In the genomic region with DNA sequence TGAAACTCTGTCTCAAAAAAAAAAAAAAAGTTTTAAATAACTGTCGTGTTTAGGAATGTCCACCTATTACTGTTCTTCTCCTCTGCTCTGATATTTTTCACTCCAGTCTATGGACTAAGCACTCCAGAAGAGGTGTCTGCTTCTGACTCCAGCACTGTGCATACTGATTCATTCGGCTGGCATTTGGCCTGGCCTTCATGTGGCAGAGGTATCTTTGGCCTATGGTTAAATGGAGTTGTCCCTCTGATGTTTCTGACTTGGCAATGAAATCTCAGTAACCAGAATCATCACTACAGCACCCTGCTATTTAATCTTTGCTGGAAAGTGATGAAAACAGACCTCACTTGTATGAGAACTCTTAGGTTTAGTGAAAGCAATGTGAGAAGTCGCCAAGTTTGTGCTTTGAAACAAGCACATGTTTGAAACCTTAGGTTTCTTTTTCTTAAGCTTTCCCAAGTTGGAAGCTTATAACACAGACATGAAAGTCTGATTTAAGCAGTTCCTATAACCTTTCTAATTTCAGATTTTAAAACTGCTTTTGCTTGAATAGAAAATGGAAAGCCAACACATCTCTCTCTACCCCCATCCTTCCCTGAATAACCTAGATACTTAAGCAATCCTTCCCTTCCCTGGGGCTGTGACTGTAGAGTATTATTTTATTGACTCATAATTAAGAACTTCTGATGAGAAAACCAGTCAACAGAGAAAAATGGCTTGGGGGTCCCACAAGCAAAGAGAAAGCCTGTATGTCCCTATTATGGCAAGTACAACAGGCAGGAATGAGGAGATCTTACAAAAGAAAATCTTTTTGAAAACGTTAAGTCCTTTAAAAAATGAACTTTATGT, we compare ENCODE assay signal across 9 cellular contexts.
DNase-seq lines count a peak whose midpoint lies in the region; ATAC-seq and TF ChIP-seq lines count a peak whose summit lies in the region.
"Had no signal": no experiment of that assay in that cellular context is flagged by ENCODE, and none has a peak within 500 bp of the region (broad histone marks: within the 10 kb centered on the region; RNA-seq: fewer than 3 reads in every experiment).

No MANE protein-coding gene starts in this region.

- H3K36me3 ChIP-seq in GM23248 (ENCODE audit: low read depth) (no peaks in the 10 kb centered on the region), adrenal gland (replicated peaks in 1 of 2) (no peaks in the 10 kb centered on the region), left lung (no peaks in the 10 kb centered on the region), neuronal stem cell (replicated peaks in 1 of 2; ENCODE audit: control insufficient read depth in 2 of 2, insufficient read depth in 2 of 2, low read length in 2 of 2) (no peaks in the 10 kb centered on the region)
- H3K36me3 ChIP-seq: transverse colon had no signal

- no peak overlapping the region for H2BK15ac ChIP-seq in neuronal stem cell (ENCODE audit: low read length)

- no peaks in the 10 kb centered on the region for H3K9me2 ChIP-seq in GM23248 (ENCODE audit: insufficient read depth)

- H3K4me3 ChIP-seq in GM23248 (peak overlapping the region; percentile 49), adrenal gland (no peak overlapping the region), left lung (no peak overlapping the region), neuronal stem cell (ENCODE audit: low read length in 2 of 2) (no peak overlapping the region)
- H3K4me3 ChIP-seq: transverse colon had no signal

- H3K23ac ChIP-seq in neuronal stem cell (ENCODE audit: low read depth, low read length, poor library complexity), result no peak overlapping the region

- H4K91ac ChIP-seq in neuronal stem cell (ENCODE audit: low read depth, low read length, poor library complexity), result no peak overlapping the region

- H3K79me1 ChIP-seq in neuronal stem cell (ENCODE audit: low read depth, low read length), result no peaks in the 10 kb centered on the region

- H3K27me3 ChIP-seq in GM23248 (replicated peaks; ENCODE audit: insufficient read depth) (no peaks in the 10 kb centered on the region), adrenal gland (no peaks in the 10 kb centered on the region), left lung (no peaks in the 10 kb centered on the region), neuronal stem cell (ENCODE audit: control insufficient read depth in 3 of 3, insufficient read depth in 3 of 3, low read depth in 1 of 3, low read length in 3 of 3) (no peaks in the 10 kb centered on the region)
- H3K27me3 ChIP-seq: transverse colon had no signal

- H3K4me1 ChIP-seq in GM23248 (ENCODE audit: insufficient read depth), result peaks cover 51% of the 10 kb centered on the region
- peaks cover 4 to 26% of the 10 kb centered on the region in 2 donors for H3K4me1 ChIP-seq in adrenal gland (replicated peaks in 1 of 2)
- H3K4me1 ChIP-seq in left lung, result peaks cover 10 to 22% of the 10 kb centered on the region in 2 donors
- H3K4me1 ChIP-seq in neuronal stem cell (ENCODE audit: control insufficient read depth in 2 of 2, insufficient read depth in 1 of 2, low read depth in 1 of 2, low read length in 2 of 2), result peaks cover 2 to 12% of the 10 kb centered on the region in 2 donors

- DNase-seq in A172 (ENCODE audit: low spot score) (peak; percentile 64), GM23248 (peak; percentile 95), adrenal gland (peak; percentile 59 to 86 (median 83)), left lung (no peak), NCI-H187 (lab: John Stamatoyannopoulos, UW) (no peak), neuronal stem cell (ENCODE audit: low spot score) (no peak), left colon (no peak)
- DNase-seq: transverse colon had no signal

- no peak overlapping the region for H4K8ac ChIP-seq in neuronal stem cell (ENCODE audit: low read depth, low read length)

- no peak overlapping the region for H2BK12ac ChIP-seq in neuronal stem cell (ENCODE audit: low read length)

- in situ Hi-C loops in GM23248 (cut with MboI), result no loop called here

- peak overlapping the region; percentile 95 for H3K27ac ChIP-seq in GM23248
- H3K27ac ChIP-seq in adrenal gland, result peak overlapping the region in 4 of 5 donors; percentile 21 to 45 (median 34)
- H3K27ac ChIP-seq in left lung, result peak overlapping the region; percentile 30 to 45
- H3K27ac ChIP-seq in neuronal stem cell (replicated peaks; ENCODE audit: low read length), result no peak overlapping the region

- ATAC-seq in left lung (peak; percentile 77), HG03139 (IDR thresholded peaks at IDR 0.05; ENCODE audit: unreplicated experiment) (no peak), left colon (no peak)

- no peak overlapping the region for H2BK120ac ChIP-seq in neuronal stem cell (ENCODE audit: low read depth, low read length)

- no peak overlapping the region for H3K18ac ChIP-seq in neuronal stem cell (ENCODE audit: low read length)

- no peaks in the 10 kb centered on the region for H4K20me1 ChIP-seq in GM23248 (ENCODE audit: insufficient read depth)

- H3K79me2 ChIP-seq in GM23248 (ENCODE audit: insufficient read depth), result peaks cover 83% of the 10 kb centered on the region

- no peak overlapping the region for H3K4ac ChIP-seq in neuronal stem cell (ENCODE audit: low read length)

- TF ChIP-seq POLR2A in adrenal gland (IDR thresholded peaks at IDR 0.05), result no peak

- no peaks in the 10 kb centered on the region for H3K9me3 ChIP-seq in GM23248 (ENCODE audit: low read depth)
- H3K9me3 ChIP-seq in adrenal gland (replicated peaks in 1 of 3), result no peaks in the 10 kb centered on the region
- H3K9me3 ChIP-seq in left lung, result no peaks in the 10 kb centered on the region
- peaks cover 0 to 4% of the 10 kb centered on the region in 2 donors for H3K9me3 ChIP-seq in neuronal stem cell (replicated peaks in 1 of 2; ENCODE audit: control insufficient read depth in 2 of 2, insufficient read depth in 1 of 2, low read depth in 1 of 2, low read length in 2 of 2)
- H3K9me3 ChIP-seq: transverse colon had no signal

- TF ChIP-seq CTCF in adrenal gland (IDR thresholded peaks at IDR 0.05) (no peak), left lung (IDR thresholded peaks at IDR 0.05) (no peak)

- H3K14ac ChIP-seq in neuronal stem cell (ENCODE audit: low read length), result no peak overlapping the region

- H2BK5ac ChIP-seq in neuronal stem cell (ENCODE audit: low read length), result no peak overlapping the region

- intact Hi-C loops in adrenal gland (cut with DNase I), result no loop called here
- intact Hi-C loops in left lung (cut with DNase I), result no loop called here
- intact Hi-C loops in left colon (cut with DNase I, micrococcal nuclease), result no loop called here

- peak overlapping the region; percentile 53 for H3K4me2 ChIP-seq in GM23248 (ENCODE audit: unreplicated experiment)
- no peak overlapping the region for H3K4me2 ChIP-seq in neuronal stem cell (ENCODE audit: insufficient read depth, low read length, poor library complexity, severe bottlenecking)

- H2AFZ ChIP-seq in GM23248, result no peak overlapping the region
- H2AFZ ChIP-seq in neuronal stem cell (ENCODE audit: low read length), result no peak overlapping the region

- H3F3A ChIP-seq in GM23248 (ENCODE audit: insufficient read depth), result peaks cover 61% of the 10 kb centered on the region

- no peak overlapping the region for H2AK5ac ChIP-seq in neuronal stem cell (ENCODE audit: low read depth, low read length)

- 11 to 15% methylated on average over 4 of the region's 4 CpGs for WGBS in GM23248 (ENCODE audit: low coverage in 1 of 2, low lambda C conversion rate in 2 of 2, missing lambda C conversion rate in 2 of 2), 2 experiments
- 49 to 65% (median 55%) methylated on average over 4 of the region's 4 CpGs for WGBS in adrenal gland, 4 donors
- no CpG with 5 or more reads among the region's 4 CpGs for WGBS in neuronal stem cell (ENCODE audit: extremely low coverage in 2 of 2, insufficient read length in 2 of 2, insufficient replicate concordance in 1 of 2), 2 donors

- peak overlapping the region; percentile 74 for H3K9ac ChIP-seq in GM23248
- H3K9ac ChIP-seq in neuronal stem cell (ENCODE audit: low read depth, low read length, poor library complexity), result no peak overlapping the region

Comparison
In these comparisons a context has a peak if more than half of its experiments do, and no peak if none do; other contexts are left out.
1. DNase-seq: peak in A172 (single experiment), GM23248 (single experiment) and adrenal gland (7 of 7); none in left lung (0 of 2), NCI-H187 (0 of 2), neuronal stem cell (single experiment) and left colon (0 of 2).